In the genomic region with DNA sequence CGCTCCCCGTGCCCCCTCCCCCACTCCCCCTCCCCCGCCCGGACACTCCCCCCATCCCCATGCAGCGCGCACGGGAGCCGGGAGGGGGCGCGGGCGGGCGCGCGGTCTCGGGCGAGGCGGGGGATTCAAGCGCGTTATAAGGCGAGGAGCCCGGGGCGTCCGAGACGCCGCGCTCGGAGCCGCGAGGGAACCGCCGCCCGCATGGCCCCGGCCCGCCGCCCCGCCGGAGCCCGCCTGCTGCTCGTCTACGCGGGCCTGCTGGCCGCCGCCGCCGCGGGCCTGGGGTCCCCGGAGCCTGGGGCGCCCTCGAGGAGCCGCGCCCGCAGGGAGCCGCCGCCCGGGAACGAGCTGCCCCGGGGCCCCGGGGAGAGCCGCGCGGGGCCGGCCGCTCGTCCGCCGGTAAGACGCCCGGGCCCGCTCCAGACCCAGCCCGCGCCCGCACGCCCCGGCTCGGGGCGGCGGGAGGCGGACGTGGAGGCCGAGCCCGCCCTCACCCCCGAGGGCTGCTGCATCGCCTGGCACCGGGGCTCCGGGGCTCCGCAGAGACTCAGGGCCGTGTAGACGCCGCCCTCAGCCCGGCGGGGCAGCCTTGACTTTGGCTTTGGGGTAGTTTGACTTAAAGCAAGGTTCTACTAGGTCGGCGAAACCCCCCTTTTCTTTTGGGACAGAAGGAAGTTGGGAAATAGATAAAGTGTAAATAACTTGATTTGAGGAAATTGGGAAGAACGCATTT, we compare ENCODE assay signal across 8 cellular contexts. TPM values are rescaled to one million over a fixed set of nuclear protein-coding genes. Genes with fewer than 3 reads are reported as not detected.
DNase-seq lines count a peak whose midpoint lies in the region; ATAC-seq and TF ChIP-seq lines count a peak whose summit lies in the region.

A gene with protein sequence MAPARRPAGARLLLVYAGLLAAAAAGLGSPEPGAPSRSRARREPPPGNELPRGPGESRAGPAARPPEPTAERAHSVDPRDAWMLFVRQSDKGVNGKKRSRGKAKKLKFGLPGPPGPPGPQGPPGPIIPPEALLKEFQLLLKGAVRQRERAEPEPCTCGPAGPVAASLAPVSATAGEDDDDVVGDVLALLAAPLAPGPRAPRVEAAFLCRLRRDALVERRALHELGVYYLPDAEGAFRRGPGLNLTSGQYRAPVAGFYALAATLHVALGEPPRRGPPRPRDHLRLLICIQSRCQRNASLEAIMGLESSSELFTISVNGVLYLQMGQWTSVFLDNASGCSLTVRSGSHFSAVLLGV (plus strand): TSS at position 164 of the 733 bp plus-strand sequence. CDS start 38 bp downstream, at position 202.

- TF ChIP-seq CTCF in Calu3 (IDR thresholded peaks at IDR 0.05; ENCODE audit: unreplicated experiment): peak; percentile 83

- peaks cover 7% of the 10 kb centered on the region for H3K4me1 Mint-ChIP-seq in Calu3 (ENCODE audit: low read depth, unreplicated experiment)
- peaks cover 7% of the 10 kb centered on the region for H3K4me1 Mint-ChIP-seq in activated naive CD8-positive, alpha-beta T cell treated with anti-CD3 and anti-CD28 coated beads, Interleukin-2, amount 10 ng/mL, durations not matched to agents 7 days and 5 days

- no CpG with 5 or more reads among the region's 94 CpGs for WGBS in iPS DF 6.9 (ENCODE audit: insufficient coverage, insufficient read length)

- BruUV-seq in Calu3 (replicated peaks; lab: Mats Ljungman, UMichigan): no TSS peak

- CTCF ChIA-PET in Calu3 (lab: Charles Lee): no interaction called here

- H3K9me3 Mint-ChIP-seq in Calu3 (ENCODE audit: low read depth, unreplicated experiment): no peaks in the 10 kb centered on the region
- H3K9me3 Mint-ChIP-seq in activated naive CD8-positive, alpha-beta T cell treated with anti-CD3 and anti-CD28 coated beads, Interleukin-2, amount 10 ng/mL, durations not matched to agents 7 days and 5 days: peaks cover 1% of the 10 kb centered on the region

- H3K27ac Mint-ChIP-seq in Calu3 (ENCODE audit: unreplicated experiment): no peak within 1 kb of the TSS
- H3K27ac Mint-ChIP-seq in activated naive CD8-positive, alpha-beta T cell treated with anti-CD3 and anti-CD28 coated beads, Interleukin-2, amount 10 ng/mL, durations not matched to agents 7 days and 5 days: no peak within 1 kb of the TSS

- peak within 1 kb of the TSS; percentile 82; the same call in 1 of the 2 replicates for H3K4me3 ChIP-seq in iPS DF 6.9 (ENCODE audit: low read length)

- no peaks in the 10 kb centered on the region for H3K36me3 Mint-ChIP-seq in Calu3 (ENCODE audit: insufficient read depth, unreplicated experiment)
- no peaks in the 10 kb centered on the region for H3K36me3 Mint-ChIP-seq in activated naive CD8-positive, alpha-beta T cell treated with anti-CD3 and anti-CD28 coated beads, Interleukin-2, amount 10 ng/mL, durations not matched to agents 7 days and 5 days

- H3K4me1 ChIP-seq in iPS DF 6.9 (ENCODE audit: control insufficient read depth, insufficient read depth, low read length): peaks cover 4% of the 10 kb centered on the region; the same call in 1 of the 2 replicates

- H3K27ac ChIP-seq in iPS DF 6.9 (ENCODE audit: low read length): no peak within 1 kb of the TSS

- H3K27me3 Mint-ChIP-seq in Calu3 (ENCODE audit: unreplicated experiment): no peaks in the 10 kb centered on the region
- peaks cover 26% of the 10 kb centered on the region for H3K27me3 Mint-ChIP-seq in activated naive CD8-positive, alpha-beta T cell treated with anti-CD3 and anti-CD28 coated beads, Interleukin-2, amount 10 ng/mL, durations not matched to agents 7 days and 5 days

- no peaks in the 10 kb centered on the region; the same call in 1 of the 2 replicates for H3K36me3 ChIP-seq in iPS DF 6.9 (ENCODE audit: control insufficient read depth, insufficient read depth, low read length)

- intact Hi-C loops in Calu3 (cut with micrococcal nuclease; ENCODE audit: unreplicated experiment): no loop called here

- peak within 1 kb of the TSS; percentile 45 for H3K4me3 Mint-ChIP-seq in Calu3 (ENCODE audit: low read depth, unreplicated experiment)
- H3K4me3 Mint-ChIP-seq in activated naive CD8-positive, alpha-beta T cell treated with anti-CD3 and anti-CD28 coated beads, Interleukin-2, amount 10 ng/mL, durations not matched to agents 7 days and 5 days: peak within 1 kb of the TSS; percentile 72

- no peaks in the 10 kb centered on the region for H3K9me3 ChIP-seq in iPS DF 6.9 (ENCODE audit: control insufficient read depth, insufficient read depth, low read length)

- POLR2A ChIA-PET in activated naive CD8-positive, alpha-beta T cell treated with anti-CD3 and anti-CD28 coated beads, Interleukin-2, amount 10 ng/mL, durations not matched to agents 7 days and 5 days (lab: Charles Lee): no interaction called here

- peak; percentile 68 for ATAC-seq in activated naive CD8-positive, alpha-beta T cell treated with anti-CD3 and anti-CD28 coated beads, Interleukin-2, amount 10 ng/mL, durations not matched to agents 7 days and 5 days (ENCODE audit: low read depth)
- no peak for ATAC-seq in GM18498 (IDR thresholded peaks at IDR 0.05; ENCODE audit: unreplicated experiment)

- peaks cover 16% of the 10 kb centered on the region for H3K27me3 ChIP-seq in iPS DF 6.9 (ENCODE audit: control insufficient read depth, insufficient read depth, low read length)

- peak; percentile 76 for DNase-seq in Calu3
- peak; percentile 22 for DNase-seq in HCEC 1CT
- DNase-seq in RPMI7951 (ENCODE audit: low read depth): peak; percentile 18
- DNase-seq in activated naive CD8-positive, alpha-beta T cell treated with anti-CD3 and anti-CD28 coated beads, Interleukin-2, amount 10 ng/mL, durations not matched to agents 7 days and 5 days: peak; percentile 79
- no peak for DNase-seq in iPS DF 6.9 (ENCODE audit: low read depth, low spot score)
- DNase-seq in stimulated activated CD4-positive, alpha-beta T cell treated with anti-CD3 and anti-CD28 coated beads, Interleukin-12 subunit alpha, Interleukin-12 subunit beta, amount 100 ng/mL, for 4 hours: peak; percentile 50
- DNase-seq in mesenteric fat pad (ENCODE audit: low spot score): no peak

RNA-seq across cellular contexts. Expression of the gene that starts here (rescaled TPM):
- total RNA-seq in Calu3 (2022) (2.4 and 4.0 TPM in 2 replicates), mesenteric fat pad (1.5 TPM)
- 0.10 and 1.8 TPM in 2 replicates for total RNA-seq in RPMI7951 (2014; rRNA removed; shearing (Covaris generic))
- under 1 TPM in 1 of 2 experiments, not detected in 1; 0.42 TPM for total RNA-seq in activated naive CD8-positive, alpha-beta T cell treated with anti-CD3 and anti-CD28 coated beads, Interleukin-2, amount 10 ng/mL, durations not matched to agents 7 days and 5 days

Comparison
In these comparisons a context has a peak if more than half of its experiments do, and no peak if none do; other contexts are left out.
1. Peak in DNase-seq and ATAC-seq in activated naive CD8-positive, alpha-beta T cell treated with anti-CD3 and anti-CD28 coated beads, Interleukin-2, amount 10 ng/mL, durations not matched to agents 7 days and 5 days; RNA of the gene not detected or under 1 TPM.
2. DNase-seq: peak in Calu3 (single experiment), HCEC 1CT (single experiment), RPMI7951 (single experiment) and stimulated activated CD4-positive, alpha-beta T cell treated with anti-CD3 and anti-CD28 coated beads, Interleukin-12 subunit alpha, Interleukin-12 subunit beta, amount 100 ng/mL, for 4 hours (single experiment); none in iPS DF 6.9 (single experiment) and mesenteric fat pad (single experiment).